Comparison of ENCODE assay signal across 1 cellular context in genomic region chr16:88805887-88806393, GRCh38.
A peak's percentile ranks its signal among the peaks of the same experiment; 100 is the strongest.
TF ChIP-seq lines count a peak whose summit lies in the region.

No MANE protein-coding gene starts in this region.

TF ChIP-seq in HepG2, 621 proteins besides CTCF, POLR2A, EP300 and RAD21:
- TF ChIP-seq KLF13 (CRISPR knock-in tag; IDR thresholded peaks at IDR 0.05) (no peak), MEIS2 (CRISPR knock-in tag; IDR thresholded peaks at IDR 0.05) (no peak), AGO2 (optimal IDR thresholded peaks at IDR 0.05; ENCODE audit: low read depth, low read length) (peak; percentile 80), POLR2G (IDR thresholded peaks at IDR 0.05; ENCODE audit: low read depth, low read length) (0 out of 2 replicates have a peak, but pooled peaks have one; percentile 7), HNRNPL (IDR thresholded peaks at IDR 0.05; ENCODE audit: low read depth, low read length) (peak; percentile 17; the same call in 1 of the 2 replicates), FIP1L1 (IDR thresholded peaks at IDR 0.05; ENCODE audit: borderline replicate concordance, insufficient read depth, low read depth, low read length) (0 out of 2 replicates have a peak, but pooled peaks have one; percentile 27), ZBED4 (CRISPR knock-in tag; IDR thresholded peaks at IDR 0.05; ENCODE audit: borderline replicate concordance) (no peak), ZNF530 (CRISPR knock-in tag; IDR thresholded peaks at IDR 0.05; ENCODE audit: low read depth) (no peak), ZNF350 (CRISPR knock-in tag; IDR thresholded peaks at IDR 0.05; ENCODE audit: borderline replicate concordance, low read depth) (no peak), TOPORS (CRISPR knock-in tag; IDR thresholded peaks at IDR 0.05) (0 out of 2 replicates have a peak, but pooled peaks have one; percentile 29), TRAFD1 (CRISPR knock-in tag; IDR thresholded peaks at IDR 0.05; ENCODE audit: borderline replicate concordance) (no peak), HOMEZ (CRISPR knock-in tag; IDR thresholded peaks at IDR 0.05; ENCODE audit: low read depth) (no peak), TEF (CRISPR knock-in tag; IDR thresholded peaks at IDR 0.05) (no peak), ZNF644 (CRISPR knock-in tag; IDR thresholded peaks at IDR 0.05; ENCODE audit: low read depth) (no peak), ZNF616 (CRISPR knock-in tag; IDR thresholded peaks at IDR 0.05; ENCODE audit: low read depth) (no peak), ZNF619 (CRISPR knock-in tag; IDR thresholded peaks at IDR 0.05) (no peak), ATM (IDR thresholded peaks at IDR 0.05; ENCODE audit: borderline replicate concordance) (no peak), ZNF572 (CRISPR knock-in tag; IDR thresholded peaks at IDR 0.05) (0 out of 2 replicates have a peak, but pooled peaks have one; percentile 38), ZNF263 (CRISPR knock-in tag; IDR thresholded peaks at IDR 0.05) (peak; percentile 47; the same call in 1 of the 2 replicates), AHDC1 (CRISPR knock-in tag; IDR thresholded peaks at IDR 0.05; ENCODE audit: borderline replicate concordance) (no peak), KDM2A (CRISPR knock-in tag; IDR thresholded peaks at IDR 0.05; ENCODE audit: borderline replicate concordance, low read depth) (0 out of 2 replicates have a peak, but pooled peaks have one; percentile 14), PRDM10 (CRISPR knock-in tag; IDR thresholded peaks at IDR 0.05; ENCODE audit: low read depth) (peak; percentile 19; the same call in 1 of the 2 replicates), FOXO4 (CRISPR knock-in tag; conservative IDR thresholded peaks at IDR 0.05) (no peak), POLR2AphosphoS5 (IDR thresholded peaks at IDR 0.05; ENCODE audit: low read depth, low read length) (0 out of 2 replicates have a peak, but pooled peaks have one; percentile 7), RXRB (CRISPR knock-in tag; IDR thresholded peaks at IDR 0.05; ENCODE audit: borderline replicate concordance) (no peak), ASH2L (IDR thresholded peaks at IDR 0.05; ENCODE audit: insufficient read length, low read depth, low read length) (no peak), ZNF232 (CRISPR knock-in tag; IDR thresholded peaks at IDR 0.05; ENCODE audit: borderline replicate concordance) (no peak), PAF1 (CRISPR knock-in tag; IDR thresholded peaks at IDR 0.05) (0 out of 2 replicates have a peak, but pooled peaks have one; percentile 30), RFX3 (CRISPR knock-in tag; IDR thresholded peaks at IDR 0.05) (no peak), HIC2 (CRISPR knock-in tag; IDR thresholded peaks at IDR 0.05; ENCODE audit: low read depth) (no peak), POGZ (CRISPR knock-in tag; IDR thresholded peaks at IDR 0.05) (0 out of 2 replicates have a peak, but pooled peaks have one; percentile 18), ZIK1 (CRISPR knock-in tag; IDR thresholded peaks at IDR 0.05; ENCODE audit: borderline replicate concordance, low read depth) (no peak), FOXO1 (CRISPR knock-in tag; IDR thresholded peaks at IDR 0.05) (no peak), RBFOX2 (IDR thresholded peaks at IDR 0.05; ENCODE audit: low read depth, low read length) (peak; percentile 68; the same call in 1 of the 2 replicates), CENPX (CRISPR knock-in tag; IDR thresholded peaks at IDR 0.05) (no peak), SP5 (CRISPR knock-in tag; IDR thresholded peaks at IDR 0.05; ENCODE audit: borderline replicate concordance, low read depth) (no peak), SALL1 (CRISPR knock-in tag; IDR thresholded peaks at IDR 0.05) (no peak), ERF (CRISPR knock-in tag; IDR thresholded peaks at IDR 0.05) (no peak), ZEB1 (IDR thresholded peaks at IDR 0.05; ENCODE audit: insufficient replicate concordance, low read depth) (no peak), PTBP1 (IDR thresholded peaks at IDR 0.05; ENCODE audit: low read depth, low read length, poor library complexity, severe bottlenecking) (no peak), AHR (CRISPR knock-in tag; IDR thresholded peaks at IDR 0.05) (peak; percentile 12; the same call in 1 of the 2 replicates)
